In genomic region chr2:27776097-27776496, GRCh38 we compare ENCODE assay signal across 2 cellular contexts.
TF ChIP-seq lines count a peak whose summit lies in the region.

No MANE protein-coding gene starts in this region.

TF ChIP-seq in liver, 16 proteins besides CTCF, POLR2A, EP300 and RAD21:
- peak; percentile 55 for TF ChIP-seq MAX (IDR thresholded peaks at IDR 0.05)
- no peak for TF ChIP-seq HNF4G (IDR thresholded peaks at IDR 0.05)
- peak in 1 of 2 donors; percentile 28 for TF ChIP-seq HNF4A (conservative IDR thresholded peaks at IDR 0.05)

TF ChIP-seq in HepG2, 621 proteins besides CTCF, POLR2A, EP300 and RAD21:
- TF ChIP-seq SNAPC4 (CRISPR knock-in tag; IDR thresholded peaks at IDR 0.05): no peak
- no peak for TF ChIP-seq HNRNPLL (IDR thresholded peaks at IDR 0.05; ENCODE audit: low read depth, low read length, poor library complexity, severe bottlenecking)
- no peak for TF ChIP-seq ZNF678 (CRISPR knock-in tag; IDR thresholded peaks at IDR 0.05)
- TF ChIP-seq FOXO4 (CRISPR knock-in tag; conservative IDR thresholded peaks at IDR 0.05): no peak
- TF ChIP-seq ZNF691 (CRISPR knock-in tag; IDR thresholded peaks at IDR 0.05; ENCODE audit: borderline replicate concordance, low read depth): no peak
- no peak for TF ChIP-seq ZFP37 (CRISPR knock-in tag; IDR thresholded peaks at IDR 0.05; ENCODE audit: borderline replicate concordance)
- TF ChIP-seq PAF1 (CRISPR knock-in tag; IDR thresholded peaks at IDR 0.05): no peak
- TF ChIP-seq GPBP1L1 (CRISPR knock-in tag; IDR thresholded peaks at IDR 0.05): no peak
- no peak for TF ChIP-seq ZNF230 (CRISPR knock-in tag; IDR thresholded peaks at IDR 0.05)
